In the genomic region with DNA sequence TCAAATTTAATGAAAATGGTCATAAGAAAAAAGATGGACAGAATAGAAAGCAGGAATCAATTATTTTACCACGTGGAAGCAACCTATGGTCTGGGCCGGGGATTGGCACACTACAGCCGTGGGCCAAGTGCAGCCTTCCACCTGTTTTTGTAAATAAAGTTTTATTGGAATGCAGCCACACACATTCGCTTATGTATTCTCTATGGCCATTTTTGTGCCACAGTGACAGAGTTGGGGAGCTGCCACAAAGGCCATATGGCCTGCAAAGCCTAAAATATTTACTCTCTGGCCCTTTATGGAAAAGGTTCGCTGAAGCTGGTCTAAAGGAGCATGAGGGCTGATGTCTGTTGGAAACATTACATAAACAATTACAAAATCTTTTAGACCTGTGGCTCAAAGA, we compare ENCODE assay signal across 20 cellular contexts.
"Had no signal": no experiment of that assay in that cellular context is flagged by ENCODE, and none has a peak within 500 bp of the region (broad histone marks: within the 10 kb centered on the region; RNA-seq: fewer than 3 reads in every experiment).

No MANE protein-coding gene starts in this region.

- H3K9me3 ChIP-seq: ascending aorta, body of pancreas had no signal

- H3K4me3 ChIP-seq: ascending aorta, body of pancreas, SK-N-MC had no signal

- H3K36me3 ChIP-seq: ascending aorta had no signal

- DNase-seq: activated CD4-positive, alpha-beta memory T cell treated with anti-CD3 and anti-CD28 coated beads for 36 hours; activated CD4-positive, alpha-beta T cell treated with anti-CD3 and anti-CD28 coated beads, Interleukin-2, amount 10 ng/mL, durations not matched to agents 7 days and 5 days; activated CD4-positive, CD25-positive, alpha-beta regulatory T cell; activated CD8-positive, alpha-beta memory T cell treated with anti-CD3 and anti-CD28 coated beads for 24 hours; activated effector memory CD4-positive, alpha-beta T cell treated with anti-CD3 and anti-CD28 coated beads, Interleukin-2, amount 50 U/mL, for 16 hours; activated naive CD4-positive, alpha-beta T cell treated with Interleukin-2 at 50 U/mL for 16 hours; activated naive CD8-positive, alpha-beta T cell treated with anti-CD3 and anti-CD28 coated beads, Interleukin-2, amount 50 U/mL, for 24 hours; activated T-cell treated with anti-CD3 and anti-CD28 coated beads, Interleukin-2, amount 50 U/mL, for 4 hours; amniotic stem cell; body of pancreas; central memory CD4-positive, alpha-beta T cell; NCI-H1105 treated with DMSO at 0.1 percent for 48 hours; NCI-H146; NCI-H187 treated with DMSO at 0.1 percent for 48 hours; NCI-H2081 treated with DMSO at 0.1 percent for 48 hours; NCI-H524; T-helper 1 cell had no signal

- H3K4me1 ChIP-seq: ascending aorta, body of pancreas had no signal

- H3K27me3 ChIP-seq: ascending aorta, body of pancreas had no signal

- H3K27ac ChIP-seq: ascending aorta, body of pancreas, SK-N-MC, VCaP had no signal
